ENCODE assay signal across 24 cellular contexts in genomic region chr2:16351541-16351940, GRCh38.
"Had no signal": no experiment of that assay in that cellular context is flagged by ENCODE, and none has a peak within 500 bp of the region (broad histone marks: within the 10 kb centered on the region; RNA-seq: fewer than 3 reads in every experiment).

No MANE protein-coding gene starts in this region.

- H3K27me3 ChIP-seq: stomach, suprapubic skin, testis, thyroid gland, tibial artery, tibial nerve, transverse colon, upper lobe of left lung, upper lobe of right lung, uterus, vagina had no signal

- H3K9me3 ChIP-seq: suprapubic skin, testis, thoracic aorta, thyroid gland, uterus, vagina had no signal

- H3K4me1 ChIP-seq: stomach, suprapubic skin, testis, thyroid gland, tibial artery, tibial nerve, transverse colon, upper lobe of left lung, upper lobe of right lung, uterus, vagina had no signal

- H3K4me3 ChIP-seq: stomach, suprapubic skin, testis, thoracic aorta, thyroid gland, tibial artery, tibial nerve, transverse colon, upper lobe of left lung, upper lobe of right lung, uterus, vagina had no signal

- H3K36me3 ChIP-seq: stomach, suprapubic skin, thoracic aorta, thyroid gland, tibial artery, tibial nerve, transverse colon, upper lobe of left lung, upper lobe of right lung, uterus, vagina had no signal

- DNase-seq: stimulated activated CD4-positive, alpha-beta T cell treated with anti-CD3 and anti-CD28 coated beads, Interleukin-2, amount 100 ng/mL, for 48 hours; stimulated activated CD4-positive, alpha-beta T cell treated with anti-CD3 and anti-CD28 coated beads, Interleukin-4, amount 100 ng/mL, for 1 hour; stimulated activated CD4-positive, alpha-beta T cell treated with anti-CD3 and anti-CD28 coated beads, Interleukin-4, amount 100 ng/mL, for 24 hours; stimulated activated CD4-positive, alpha-beta T cell treated with anti-CD3 and anti-CD28 coated beads, Interleukin-4, amount 100 ng/mL, for 4 hours; stimulated activated CD8-positive, alpha-beta memory T cell treated with anti-CD3 and anti-CD28 coated beads, Interleukin-4, amount 100 ng/mL, for 48 hours; stimulated activated naive B cell treated with anti-CD40 and anti-IgM and Interleukin-4, amounts not matched to agents 10 μg/mL and 1 μg/mL and 100 μg/mL, for 72 hours; stimulated activated naive CD4-positive, alpha-beta T cell; stimulated activated naive CD4-positive, alpha-beta T cell treated with Interleukin-2 at 50 U/mL for 16 hours; stimulated activated naive CD8-positive, alpha-beta T cell treated with anti-CD3 and anti-CD28 coated beads, Interleukin-15, amount 100 ng/mL, for 72 hours; stimulated activated naive CD8-positive, alpha-beta T cell treated with anti-CD3 and anti-CD28 coated beads, Interleukin-15, Interleukin-2, amounts not matched to agents 100 U/mL and 50 U/mL, for 24 hours; stomach; substantia nigra; testis; thyroid gland; tibial artery; transverse colon; trophoblast cell; upper lobe of left lung; upper lobe of right lung; uterus had no signal
